ENCODE assay signal across 6 cellular contexts in genomic region chr3:102691507-102691906, GRCh38.
"Had no signal": no experiment of that assay in that cellular context is flagged by ENCODE, and none has a peak within 500 bp of the region (broad histone marks: within the 10 kb centered on the region; RNA-seq: fewer than 3 reads in every experiment).

No MANE protein-coding gene starts in this region.

- ATAC-seq: HepG2, K562 had no signal

- H3K27ac Mint-ChIP-seq: IgD-negative memory B cell had no signal

- H3K4me3 Mint-ChIP-seq: IgD-negative memory B cell had no signal

- H3K27ac ChIP-seq: HL-60 had no signal

- H3K4me3 ChIP-seq: K562 had no signal

- H3K36me3 Mint-ChIP-seq: IgD-negative memory B cell had no signal

- H3K4me1 Mint-ChIP-seq: IgD-negative memory B cell had no signal

- DNase-seq: IMR-90, KBM-7 had no signal
